25 cellular contexts compared by ENCODE assay signal in the genomic region with DNA sequence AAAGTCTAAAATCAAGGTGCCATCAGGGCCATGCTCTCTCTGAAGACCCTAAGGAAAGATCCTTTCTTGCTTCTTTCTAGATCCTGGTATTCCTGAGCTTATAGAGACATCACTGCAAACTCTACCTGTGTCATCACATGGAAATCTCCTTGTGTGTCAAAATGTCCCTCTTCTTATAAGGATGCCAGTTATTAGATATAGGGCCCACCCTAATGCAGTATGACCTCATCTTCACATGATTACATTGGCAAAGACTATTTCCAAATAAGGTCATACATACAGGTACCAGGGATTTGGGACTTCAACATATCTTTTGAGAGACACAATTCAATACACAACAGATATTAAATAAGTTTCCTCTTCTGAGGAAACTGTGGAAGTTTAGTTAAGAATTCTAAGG.
"Had no signal": no experiment of that assay in that cellular context is flagged by ENCODE, and none has a peak within 500 bp of the region (broad histone marks: within the 10 kb centered on the region; RNA-seq: fewer than 3 reads in every experiment).

No MANE protein-coding gene starts in this region.

- H3K27me3 ChIP-seq: dorsolateral prefrontal cortex, esophagus muscularis mucosa, foreskin keratinocyte, gastroesophageal sphincter, heart left ventricle, hepatocyte had no signal

- ATAC-seq: foreskin keratinocyte, gastroesophageal sphincter, heart left ventricle, left colon, left lobe of liver, lower lobe of right lung, mucosa of descending colon had no signal

- H3K4me3 ChIP-seq: coronary artery, dorsolateral prefrontal cortex, esophagus muscularis mucosa, gastroesophageal sphincter, heart left ventricle, hepatocyte, left ventricle myocardium inferior, lower lobe of right lung, mucosa of descending colon had no signal

- H2AFZ ChIP-seq: hepatocyte had no signal

- H3K4me2 ChIP-seq: hepatocyte had no signal

- H3K27ac ChIP-seq: coronary artery, dorsolateral prefrontal cortex, esophagus muscularis mucosa, foreskin keratinocyte, gastroesophageal sphincter, heart left ventricle, hepatocyte, left ventricle myocardium inferior, lower lobe of right lung had no signal

- H3K36me3 ChIP-seq: esophagus muscularis mucosa, gastroesophageal sphincter, heart left ventricle, left ventricle myocardium inferior, lower lobe of right lung had no signal

- H3K9me3 ChIP-seq: esophagus muscularis mucosa, gastroesophageal sphincter, heart left ventricle, left ventricle myocardium inferior, lower lobe of right lung, mucosa of descending colon had no signal

- H3K79me2 ChIP-seq: hepatocyte had no signal

- H3K4me1 ChIP-seq: gastroesophageal sphincter, lower lobe of right lung had no signal

- FAIRE-seq: colon, endothelial cell of umbilical vein, frontal cortex, kidney had no signal

- DNase-seq: dermis blood vessel endothelial cell; dorsolateral prefrontal cortex; effector CD4-positive, alpha-beta T cell; effector memory CD4-positive, alpha-beta T cell; foreskin keratinocyte; heart left ventricle; hypothalamus; immature natural killer cell; islet precursor cell; kidney; kidney glomerular epithelial cell; left colon; left ventricle myocardium inferior; lower lobe of right lung; mesenchymal stem cell; mucosa of descending colon; naive B cell had no signal
